ENCODE assay signal across 9 cellular contexts in the genomic region with DNA sequence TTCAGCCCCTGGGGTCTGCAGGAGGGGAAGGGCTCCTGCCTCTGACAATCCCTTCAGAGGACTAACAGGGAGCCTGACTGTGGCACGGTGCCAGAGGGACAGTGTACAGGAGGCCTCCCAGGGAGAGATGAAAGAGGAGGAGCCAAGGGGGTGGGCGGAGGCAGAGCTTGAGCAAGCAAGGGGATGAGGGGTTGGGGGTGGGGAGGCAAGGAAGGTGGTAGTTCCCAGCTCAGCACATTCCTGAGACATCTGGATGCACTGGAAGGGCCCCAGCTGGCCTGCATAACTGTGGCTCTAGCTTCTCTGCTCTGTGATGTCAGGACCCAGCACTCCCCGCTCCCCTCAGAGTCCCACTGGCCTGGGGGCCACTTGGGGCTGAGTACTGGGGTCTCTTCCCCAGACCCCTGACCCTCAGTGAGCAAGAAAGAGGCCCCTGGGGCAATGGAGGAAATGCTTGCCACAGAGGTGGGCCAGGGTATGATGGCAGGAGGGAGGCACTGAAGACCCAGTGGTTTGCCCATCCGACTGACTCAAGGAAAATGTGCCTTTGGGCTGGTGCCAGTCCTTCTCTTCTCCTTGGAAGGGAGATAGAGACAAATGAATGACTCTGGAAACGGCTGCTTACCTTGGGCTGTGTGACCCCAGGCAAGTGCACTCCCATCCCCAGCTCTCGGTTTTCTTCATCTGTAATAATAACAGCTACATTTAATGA. TPM values are rescaled to one million over a fixed set of nuclear protein-coding genes. Genes with fewer than 3 reads are reported as not detected.
A peak's percentile ranks its signal among the peaks of the same experiment; 100 is the strongest.
DNase-seq lines count a peak whose midpoint lies in the region; ATAC-seq and TF ChIP-seq lines count a peak whose summit lies in the region.
"Had no signal": no experiment of that assay in that cellular context is flagged by ENCODE, and none has a peak within 500 bp of the region (broad histone marks: within the 10 kb centered on the region; RNA-seq: fewer than 3 reads in every experiment).

No MANE protein-coding gene starts in this region.

- no peaks in the 10 kb centered on the region for H3K36me3 ChIP-seq in kidney epithelial cell (ENCODE audit: control insufficient read depth, insufficient read depth, low read length)

- ATAC-seq in GM21390 (IDR thresholded peaks at IDR 0.05; ENCODE audit: unreplicated experiment), result no peak

- POLR2A ChIA-PET in GM10248 (lab: Yijun Ruan, JAX), result no interaction called here

- DNase-seq in NCI-H748 (lab: John Stamatoyannopoulos, UW; ENCODE audit: unreplicated experiment) (peak; percentile 24), NCI-H748 treated with DMSO at 0.1 percent for 48 hours (lab: John Stamatoyannopoulos, UW) (no peak), amniotic stem cell (lab: John Stamatoyannopoulos, UW) (peak; percentile 58), kidney epithelial cell (ENCODE audit: low read depth) (peak; percentile 87), ureter (ENCODE audit: low spot score) (peak; percentile 89), GM10248 (ENCODE audit: extremely low spot score) (no peak)
- no peak for DNase-seq in activated CD4-positive, CD25-positive, alpha-beta regulatory T cell treated with anti-CD3 and anti-CD28 coated beads, Interleukin-2, amount 50 U/mL, for 72 hours

- CTCF ChIA-PET in GM10248 (lab: Yijun Ruan, JAX), result interaction anchor here (1.0 to 9.1 kb wide), 9 partner anchors 12 to 239 kb away, joined by 3 to 62 read pairs (median 5); a partner anchor contains a TSS

- TF ChIP-seq CTCF in kidney epithelial cell (IDR thresholded peaks at IDR 0.05; ENCODE audit: insufficient read depth, low read length, poor library complexity, severe bottlenecking) (no peak), GM10248 (IDR thresholded peaks at IDR 0.05; ENCODE audit: control extremely low read depth, extremely low read depth, low read depth, missing control alignments) (no peak)

- H3K27me3 ChIP-seq in kidney epithelial cell (ENCODE audit: control insufficient read depth, insufficient read depth, low read length), result no peaks in the 10 kb centered on the region

- no peak overlapping the region for H3K4me3 ChIP-seq in kidney epithelial cell (ENCODE audit: low read depth, low read length)

RNA-seq across cellular contexts. Expression of a gene that starts 13.3 kb away (rescaled TPM):
- total RNA-seq in kidney epithelial cell (3.2 and 4.5 TPM in 2 replicates), ureter (39.6 TPM)
- total RNA-seq: activated T-helper 2 cell treated with anti-CD3 and anti-CD28 coated beads, Interferon-gamma antibody, Interleukin-2, Interleukin-4, amounts not matched to agents 10 μg/mL and 5 μg/mL and 100 μg/mL, durations not matched to agents 14 hours and 24 hours and 36 hours had no signal

RNA-seq across cellular contexts. Expression of a gene that starts 56.5 kb away (rescaled TPM):
- 69.6 and 95.7 TPM in 2 replicates for total RNA-seq in kidney epithelial cell
- total RNA-seq in ureter, result 76.3 TPM

Comparison
In these comparisons a context has a peak if more than half of its experiments do, and no peak if none do; other contexts are left out.
1. DNase-seq: peak in NCI-H748 (single experiment), amniotic stem cell (single experiment), kidney epithelial cell (single experiment) and ureter (single experiment); none in NCI-H748 treated with DMSO at 0.1 percent for 48 hours (single experiment), GM10248 (single experiment) and activated CD4-positive, CD25-positive, alpha-beta regulatory T cell treated with anti-CD3 and anti-CD28 coated beads, Interleukin-2, amount 50 U/mL, for 72 hours (single experiment).